In the genomic region with DNA sequence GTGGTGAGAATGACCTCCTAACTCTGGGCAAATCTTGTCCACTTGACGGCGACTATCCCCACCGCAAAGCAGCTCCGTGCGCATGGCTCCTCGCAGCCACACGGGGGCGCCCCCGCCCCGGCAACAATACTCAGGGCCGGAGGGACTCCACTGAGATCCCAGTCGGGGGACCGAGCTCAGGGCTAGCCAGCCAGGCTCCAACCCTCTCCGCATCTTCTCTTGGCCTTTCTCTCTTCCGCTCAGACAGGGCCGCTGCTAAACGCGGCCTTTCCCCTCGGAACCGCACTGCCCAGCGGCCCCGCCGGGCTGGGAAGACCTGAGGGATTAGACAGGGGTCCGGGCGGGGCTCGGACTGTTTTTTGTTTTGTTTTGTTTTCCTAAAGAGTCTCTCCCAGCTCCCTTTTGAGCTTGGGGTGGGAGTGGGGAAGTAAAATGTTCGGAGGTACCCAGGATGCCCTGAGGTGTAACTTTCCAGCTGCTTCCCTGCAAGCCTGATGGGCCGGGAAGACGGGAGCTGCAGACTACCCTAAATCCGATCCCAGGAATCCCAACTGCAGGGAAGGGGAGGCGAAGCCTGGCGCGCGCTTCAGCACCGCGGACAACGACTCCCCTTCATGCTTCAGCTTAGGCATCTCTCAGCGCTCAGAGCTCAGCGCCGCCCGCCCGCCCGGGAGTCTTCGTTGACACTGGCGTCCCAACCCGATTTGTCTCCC, we compare ENCODE assay signal across 8 cellular contexts. TPM values are rescaled to one million over a fixed set of nuclear protein-coding genes. Genes with fewer than 3 reads are reported as not detected.
DNase-seq lines count a peak whose midpoint lies in the region; ATAC-seq and TF ChIP-seq lines count a peak whose summit lies in the region.

No MANE protein-coding gene starts in this region.

- H3K27me3 ChIP-seq in HL-60 (ENCODE audit: insufficient read depth, poor library complexity, severe bottlenecking) (no peaks in the 10 kb centered on the region), NT2/D1 (ENCODE audit: insufficient read depth, insufficient read length) (peaks cover 22% of the 10 kb centered on the region), mononuclear cell (ENCODE audit: insufficient read depth, low read length) (no peaks in the 10 kb centered on the region)

- peak overlapping the region; percentile 64 for H3K9ac ChIP-seq in NT2/D1 (ENCODE audit: insufficient read length, low read depth)

- TF ChIP-seq CTCF in C4-2B (conservative IDR thresholded peaks at IDR 0.05) = peak; percentile 97
- TF ChIP-seq CTCF in HL-60 (IDR thresholded peaks at IDR 0.05; ENCODE audit: insufficient read depth, low read length) = peak; percentile 98
- TF ChIP-seq CTCF in epithelial cell of esophagus (IDR thresholded peaks at IDR 0.05; ENCODE audit: insufficient read depth, low read depth, low read length, missing control alignments) = peak; percentile 95

- peak; percentile 73 for ATAC-seq in GM19395 (IDR thresholded peaks at IDR 0.05; ENCODE audit: unreplicated experiment)

- no peaks in the 10 kb centered on the region for H3K36me3 ChIP-seq in NT2/D1 (ENCODE audit: insufficient read depth, insufficient read length, low read length)

- H3K27ac ChIP-seq in C4-2B (no peak overlapping the region), HL-60 (replicated peaks) (no peak overlapping the region)

- H3K9me3 ChIP-seq in NT2/D1 (ENCODE audit: insufficient read depth, low read length) (no peaks in the 10 kb centered on the region), mononuclear cell (ENCODE audit: low read depth, low read length) (no peaks in the 10 kb centered on the region)

- H3K4me3 ChIP-seq in HL-60 (replicated peaks; ENCODE audit: insufficient read depth, low read length) (no peak overlapping the region), NT2/D1 (ENCODE audit: insufficient read length, low read depth) (peak overlapping the region; percentile 46), epithelial cell of esophagus (ENCODE audit: low read length) (peak overlapping the region; percentile 22), mononuclear cell (ENCODE audit: low read length) (peak overlapping the region; percentile 24)

- H3K4me1 ChIP-seq in NT2/D1 (ENCODE audit: insufficient read depth, insufficient read length) (peaks cover 10% of the 10 kb centered on the region), mononuclear cell (ENCODE audit: insufficient read depth, low read length) (peaks cover 57% of the 10 kb centered on the region)

- DNase-seq in HL-60 (ENCODE audit: low read depth in 1 of 2, low spot score in 1 of 2) (peak in 1 of 2 experiments; percentile 83), NT2/D1 (ENCODE audit: low read depth, low spot score) (no peak), activated T-cell treated with anti-CD3 and anti-CD28 coated beads for 48 hours (ENCODE audit: low read depth) (peak; percentile 80), epithelial cell of esophagus (ENCODE audit: low read depth) (peak; percentile 83)
- peak; percentile 49 to 51 for DNase-seq in stimulated activated CD8-positive, alpha-beta memory T cell treated with anti-CD3 and anti-CD28 coated beads, Interleukin-7, amount 100 ng/mL, for 1 hour (ENCODE audit: low read depth in 2 of 2)

RNA-seq across cellular contexts. Expression of gene KCNIP2, which starts 2.7 kb away (rescaled TPM):
- total RNA-seq in mononuclear cell = 4.1 TPM

RNA-seq across cellular contexts. Expression of gene OGA, which starts 22.7 kb away (rescaled TPM):
- total RNA-seq in mononuclear cell = 346 TPM

RNA-seq across cellular contexts. Expression of gene NPM3, which starts 57.7 kb away (rescaled TPM):
- total RNA-seq in mononuclear cell = 28.5 TPM
